ENCODE assay signal across 1 cellular context in genomic region chr11:46729110-46730027, GRCh38.
TF ChIP-seq lines count a peak whose summit lies in the region.

No MANE protein-coding gene starts in this region.

TF ChIP-seq in HepG2, 621 proteins besides CTCF, POLR2A, EP300 and RAD21:
- no peak for TF ChIP-seq MXD3 (CRISPR knock-in tag; IDR thresholded peaks at IDR 0.05)
- no peak for TF ChIP-seq PLRG1 (conservative IDR thresholded peaks at IDR 0.05)
- TF ChIP-seq ZNF747 (CRISPR knock-in tag; IDR thresholded peaks at IDR 0.05; ENCODE audit: borderline replicate concordance) = no peak
- no peak for TF ChIP-seq ZNF18 (CRISPR knock-in tag; IDR thresholded peaks at IDR 0.05; ENCODE audit: insufficient replicate concordance)
- TF ChIP-seq ZBTB33 (CRISPR knock-in tag; IDR thresholded peaks at IDR 0.05) = peak; percentile 82
- no peak for TF ChIP-seq KDM5A (IDR thresholded peaks at IDR 0.05; ENCODE audit: borderline replicate concordance, low read length)
- TF ChIP-seq HNF1A (IDR thresholded peaks at IDR 0.05; ENCODE audit: low read depth) = no peak
- no peak for TF ChIP-seq HNF1A (CRISPR knock-in tag; IDR thresholded peaks at IDR 0.05; ENCODE audit: borderline replicate concordance)
- peak; percentile 56; the same call in 1 of the 2 replicates for TF ChIP-seq RBFOX2 (IDR thresholded peaks at IDR 0.05; ENCODE audit: low read depth, low read length)
- no peak for TF ChIP-seq ZNF737 (CRISPR knock-in tag; IDR thresholded peaks at IDR 0.05; ENCODE audit: borderline replicate concordance)
- TF ChIP-seq, protein P1, sequence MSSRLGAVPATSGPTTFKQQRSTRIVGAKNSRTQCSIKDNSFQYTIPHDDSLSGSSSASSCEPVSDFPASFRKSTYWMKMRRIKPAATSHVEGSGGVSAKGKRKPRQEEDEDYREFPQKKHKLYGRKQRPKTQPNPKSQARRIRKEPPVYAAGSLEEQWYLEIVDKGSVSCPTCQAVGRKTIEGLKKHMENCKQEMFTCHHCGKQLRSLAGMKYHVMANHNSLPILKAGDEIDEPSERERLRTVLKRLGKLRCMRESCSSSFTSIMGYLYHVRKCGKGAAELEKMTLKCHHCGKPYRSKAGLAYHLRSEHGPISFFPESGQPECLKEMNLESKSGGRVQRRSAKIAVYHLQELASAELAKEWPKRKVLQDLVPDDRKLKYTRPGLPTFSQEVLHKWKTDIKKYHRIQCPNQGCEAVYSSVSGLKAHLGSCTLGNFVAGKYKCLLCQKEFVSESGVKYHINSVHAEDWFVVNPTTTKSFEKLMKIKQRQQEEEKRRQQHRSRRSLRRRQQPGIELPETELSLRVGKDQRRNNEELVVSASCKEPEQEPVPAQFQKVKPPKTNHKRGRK (CRISPR knock-in tag; IDR thresholded peaks at IDR 0.05) = no peak
- no peak for TF ChIP-seq ZNF720 (CRISPR knock-in tag; IDR thresholded peaks at IDR 0.05)
- TF ChIP-seq ZNF574 (CRISPR knock-in tag; IDR thresholded peaks at IDR 0.05) = no peak
- TF ChIP-seq ZNF629 (CRISPR knock-in tag; conservative IDR thresholded peaks at IDR 0.05) = peak; percentile 41; the same call in 1 of the 2 replicates
- TF ChIP-seq, protein P2, sequence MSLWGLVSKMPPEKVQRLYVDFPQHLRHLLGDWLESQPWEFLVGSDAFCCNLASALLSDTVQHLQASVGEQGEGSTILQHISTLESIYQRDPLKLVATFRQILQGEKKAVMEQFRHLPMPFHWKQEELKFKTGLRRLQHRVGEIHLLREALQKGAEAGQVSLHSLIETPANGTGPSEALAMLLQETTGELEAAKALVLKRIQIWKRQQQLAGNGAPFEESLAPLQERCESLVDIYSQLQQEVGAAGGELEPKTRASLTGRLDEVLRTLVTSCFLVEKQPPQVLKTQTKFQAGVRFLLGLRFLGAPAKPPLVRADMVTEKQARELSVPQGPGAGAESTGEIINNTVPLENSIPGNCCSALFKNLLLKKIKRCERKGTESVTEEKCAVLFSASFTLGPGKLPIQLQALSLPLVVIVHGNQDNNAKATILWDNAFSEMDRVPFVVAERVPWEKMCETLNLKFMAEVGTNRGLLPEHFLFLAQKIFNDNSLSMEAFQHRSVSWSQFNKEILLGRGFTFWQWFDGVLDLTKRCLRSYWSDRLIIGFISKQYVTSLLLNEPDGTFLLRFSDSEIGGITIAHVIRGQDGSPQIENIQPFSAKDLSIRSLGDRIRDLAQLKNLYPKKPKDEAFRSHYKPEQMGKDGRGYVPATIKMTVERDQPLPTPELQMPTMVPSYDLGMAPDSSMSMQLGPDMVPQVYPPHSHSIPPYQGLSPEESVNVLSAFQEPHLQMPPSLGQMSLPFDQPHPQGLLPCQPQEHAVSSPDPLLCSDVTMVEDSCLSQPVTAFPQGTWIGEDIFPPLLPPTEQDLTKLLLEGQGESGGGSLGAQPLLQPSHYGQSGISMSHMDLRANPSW (CRISPR knock-in tag; IDR thresholded peaks at IDR 0.05; ENCODE audit: borderline replicate concordance) = no peak
- TF ChIP-seq, protein P3, sequence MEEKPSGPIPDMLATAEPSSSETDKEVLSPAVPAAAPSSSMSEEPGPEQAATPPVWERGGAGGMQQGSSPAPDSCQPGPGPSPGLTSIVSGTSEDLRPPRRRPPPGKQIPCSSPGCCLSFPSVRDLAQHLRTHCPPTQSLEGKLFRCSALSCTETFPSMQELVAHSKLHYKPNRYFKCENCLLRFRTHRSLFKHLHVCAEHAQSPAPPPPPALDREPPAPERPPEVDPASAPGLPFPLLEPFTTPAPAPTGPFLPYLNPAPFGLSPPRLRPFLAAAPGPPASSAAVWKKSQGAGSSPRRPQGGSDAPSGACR (CRISPR knock-in tag; IDR thresholded peaks at IDR 0.05) = no peak
- TF ChIP-seq MEF2D (CRISPR knock-in tag; IDR thresholded peaks at IDR 0.05) = no peak
- peak; percentile 56 for TF ChIP-seq POLR2G (IDR thresholded peaks at IDR 0.05; ENCODE audit: low read depth, low read length)
- no peak for TF ChIP-seq SMC3 (IDR thresholded peaks at IDR 0.05; ENCODE audit: low read length)
- TF ChIP-seq ZNF7 (CRISPR knock-in tag; IDR thresholded peaks at IDR 0.05) = peak; percentile 82
- TF ChIP-seq AGO2 (optimal IDR thresholded peaks at IDR 0.05; ENCODE audit: low read depth, low read length) = peak; percentile 69
